12 cellular contexts compared by ENCODE assay signal in the genomic region with DNA sequence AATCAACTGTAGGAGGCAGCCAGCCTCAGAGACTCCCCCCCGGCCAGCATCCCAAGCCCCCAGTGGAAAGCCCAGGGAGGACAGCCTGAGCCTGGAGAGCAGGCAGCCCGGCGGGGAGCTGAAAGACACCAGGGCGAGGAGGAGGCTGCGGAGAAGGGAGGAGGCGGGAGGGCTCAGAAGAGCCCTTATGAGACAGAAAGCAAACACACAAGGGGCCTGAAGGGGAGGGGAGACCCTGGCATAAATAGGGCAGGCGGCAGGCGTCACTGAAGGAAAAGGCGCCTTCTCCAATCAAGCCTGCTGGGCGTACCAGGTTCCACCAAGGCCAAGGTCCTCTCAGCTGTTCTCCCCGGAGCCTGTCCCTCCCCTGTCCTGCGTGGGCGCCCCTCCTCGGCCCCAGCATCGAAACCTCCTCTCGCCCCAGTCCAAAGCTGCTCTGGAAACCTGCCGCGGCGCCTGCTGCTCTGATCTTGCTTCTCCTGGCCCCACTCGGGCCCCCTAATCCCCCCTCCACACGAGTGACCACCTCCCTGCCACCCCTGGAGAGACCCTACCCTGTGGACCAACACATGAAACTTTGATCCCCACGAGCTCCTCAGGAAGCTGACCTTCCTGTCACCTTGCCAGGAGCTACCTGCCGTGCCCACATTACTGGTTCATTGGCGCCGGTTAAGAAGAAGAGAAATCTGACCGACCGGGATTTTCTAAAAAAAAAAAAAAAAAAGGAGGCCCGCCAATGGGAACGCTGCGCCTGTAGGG. TPM values are rescaled to one million over a fixed set of nuclear protein-coding genes. Genes with fewer than 3 reads are reported as not detected.
DNase-seq lines count a peak whose midpoint lies in the region; ATAC-seq and TF ChIP-seq lines count a peak whose summit lies in the region.
"Had no signal": no experiment of that assay in that cellular context is flagged by ENCODE, and none has a peak within 500 bp of the region (broad histone marks: within the 10 kb centered on the region; RNA-seq: fewer than 3 reads in every experiment).

No MANE protein-coding gene starts in this region.

- peaks cover 32% of the 10 kb centered on the region for H3K4me1 Mint-ChIP-seq in CD8-positive, alpha-beta T cell (ENCODE audit: low read depth)
- peaks cover 15% of the 10 kb centered on the region for H3K4me1 Mint-ChIP-seq in T-helper 17 cell

- H3K27me3 ChIP-seq in CD8-positive, alpha-beta T cell (ENCODE audit: insufficient read depth, low read length): peaks cover 20% of the 10 kb centered on the region
- H3K27me3 ChIP-seq in HUES64 (ENCODE audit: insufficient read depth, low read length) (peaks cover 70% of the 10 kb centered on the region), ovary (no peaks in the 10 kb centered on the region)

- no peak for DNase-seq in CD8-positive, alpha-beta T cell
- no peak for DNase-seq in T-helper 17 cell
- peak in 1 of 3 donors; percentile 60 for DNase-seq in mucosa of descending colon
- no peak for DNase-seq in Ammon's horn (ENCODE audit: low spot score)
- no peak for DNase-seq in activated CD4-positive, alpha-beta T cell treated with anti-CD3 and anti-CD28 coated beads, Interleukin-2, amount 50 U/mL, for 48 hours
- no peak for DNase-seq in ovary
- DNase-seq: DND-41; HCEC 1CT; stimulated activated CD4-positive, alpha-beta T cell treated with anti-CD3 and anti-CD28 coated beads, Interleukin-4, amount 100 ng/mL, for 4 hours had no signal

- peaks cover 44% of the 10 kb centered on the region for H3K27me3 Mint-ChIP-seq in CD8-positive, alpha-beta T cell (ENCODE audit: low read depth)
- H3K27me3 Mint-ChIP-seq in T-helper 17 cell: peaks cover 49% of the 10 kb centered on the region

- no peak for TF ChIP-seq EP300 in ovary (IDR thresholded peaks at IDR 0.05)

- TF ChIP-seq POLR2A in ovary (IDR thresholded peaks at IDR 0.05): no peak

- POLR2A ChIA-PET in CD8-positive, alpha-beta T cell (lab: Charles Lee): no interaction called here

- H3K36me3 Mint-ChIP-seq in CD8-positive, alpha-beta T cell: no peaks in the 10 kb centered on the region
- H3K36me3 Mint-ChIP-seq in T-helper 17 cell (ENCODE audit: low read depth): peaks cover 9% of the 10 kb centered on the region

- H3K4me3 Mint-ChIP-seq in CD8-positive, alpha-beta T cell: peak overlapping the region; percentile 6
- H3K4me3 Mint-ChIP-seq in T-helper 17 cell: peak overlapping the region; percentile 53

- H3K4me1 ChIP-seq in CD8-positive, alpha-beta T cell (ENCODE audit: insufficient read depth, low read length): peaks cover 13% of the 10 kb centered on the region
- H3K4me1 ChIP-seq in HUES64 (ENCODE audit: insufficient read depth, low read length) (peaks cover 6% of the 10 kb centered on the region), mucosa of descending colon (ENCODE audit: low read depth) (peaks cover 10% of the 10 kb centered on the region), ovary (ENCODE audit: insufficient read depth) (peaks cover 8% of the 10 kb centered on the region)

- no peaks in the 10 kb centered on the region for H3K9me3 Mint-ChIP-seq in CD8-positive, alpha-beta T cell

- TF ChIP-seq CTCF in CD8-positive, alpha-beta T cell (IDR thresholded peaks at IDR 0.05): no peak
- TF ChIP-seq CTCF in mucosa of descending colon (IDR thresholded peaks at IDR 0.05) (no peak), ovary (IDR thresholded peaks at IDR 0.05) (no peak)

- H3K36me3 ChIP-seq in CD8-positive, alpha-beta T cell (ENCODE audit: insufficient read depth, low read length): no peaks in the 10 kb centered on the region
- H3K36me3 ChIP-seq in HUES64 (ENCODE audit: insufficient read depth, low read length) (no peaks in the 10 kb centered on the region), mucosa of descending colon (ENCODE audit: low read depth) (no peaks in the 10 kb centered on the region), ovary (no peaks in the 10 kb centered on the region)

- H3K4me3 ChIP-seq in CD8-positive, alpha-beta T cell (ENCODE audit: low read depth, low read length): no peak overlapping the region
- H3K4me3 ChIP-seq in HUES64 (ENCODE audit: low read length) (peak overlapping the region; percentile 43), mucosa of descending colon (no peak overlapping the region), ovary (no peak overlapping the region)

- H3K27ac ChIP-seq in CD8-positive, alpha-beta T cell (ENCODE audit: low read depth, low read length): no peak overlapping the region
- no peak overlapping the region for H3K27ac ChIP-seq in HUES64 (ENCODE audit: low read depth, low read length)
- H3K27ac ChIP-seq in ovary: no peak overlapping the region

- no peak overlapping the region for H3K27ac Mint-ChIP-seq in CD8-positive, alpha-beta T cell
- H3K27ac Mint-ChIP-seq in T-helper 17 cell: no peak overlapping the region

- WGBS in HUES64: 21% methylated on average over 30 of the region's 30 CpGs
- 4 to 5% (median 5%) methylated on average over 28 to 30 of the region's 30 CpGs for WGBS in ovary, 3 donors

- intact Hi-C loops in CD8-positive, alpha-beta T cell (cut with DNase I, micrococcal nuclease): no loop called here
- intact Hi-C loops in mucosa of descending colon (cut with DNase I, micrococcal nuclease) (no loop called here), ovary (cut with DNase I) (no loop called here)

- ATAC-seq in CD8-positive, alpha-beta T cell: no peak
- ATAC-seq in T-helper 17 cell (no peak), mucosa of descending colon (peak; percentile 42), HG03439 (IDR thresholded peaks at IDR 0.05; ENCODE audit: unreplicated experiment) (no peak)
- ATAC-seq: SK-N-SH treated with all-trans-retinoic acid at 6 μM for 48 hours had no signal

- no peaks in the 10 kb centered on the region for H3K9me3 ChIP-seq in CD8-positive, alpha-beta T cell (ENCODE audit: low read length)
- H3K9me3 ChIP-seq in HUES64 (ENCODE audit: insufficient read depth, low read depth, low read length) (no peaks in the 10 kb centered on the region), T-helper 17 cell (ENCODE audit: control insufficient read depth, low read length, poor library complexity, severe bottlenecking) (no peaks in the 10 kb centered on the region), mucosa of descending colon (no peaks in the 10 kb centered on the region), ovary (no peaks in the 10 kb centered on the region)

- no peak overlapping the region for H3K9ac ChIP-seq in HUES64 (ENCODE audit: low read depth, low read length)

- CTCF ChIA-PET in CD8-positive, alpha-beta T cell (lab: Charles Lee): interaction anchor here (0.7 kb wide), 1 partner anchor 1136 kb away, joined by 4 read pairs; no protein-coding TSS in a partner anchor

RNA-seq across cellular contexts. Expression of a gene that starts 1.2 kb away (rescaled TPM):
- total RNA-seq in CD8-positive, alpha-beta T cell: 1 to 10 TPM; 1.8 to 2.0 TPM
- 0.55 TPM for polyA plus RNA-seq in HUES64 (2013, experiment 1 of 2)
- polyA plus RNA-seq in HUES64 (2013, experiment 2 of 2): 0.70 TPM
- 1 to 10 TPM; 1.1 to 1.6 TPM for total RNA-seq in T-helper 17 cell
- total RNA-seq in mucosa of descending colon: 100 to 1,000 TPM in 1 of 3 donors, 10 to 100 TPM in 2; 29.2 to 272 (median 77.7) TPM
- total RNA-seq in ovary: 1 to 10 TPM; 1.7 to 3.6 (median 2.3) TPM
- polyA plus RNA-seq in ovary: 1 to 10 TPM; 1.2 to 1.7 TPM

Comparison
In these comparisons a context has a peak if more than half of its experiments do, and no peak if none do; other contexts are left out.
1. RNA of a gene that starts 1.2 kb away (total RNA-seq): 29.2 to 272 TPM in mucosa of descending colon; 1.7 to 3.6 TPM in ovary, 1.8 to 2.0 TPM in CD8-positive, alpha-beta T cell and 1.1 to 1.6 TPM in T-helper 17 cell; every median in the first group is over 4 times any median in the second.